ENCODE assay signal across 20 cellular contexts in genomic region chr19:56156768-56157167, GRCh38. TPM values are rescaled to one million over a fixed set of nuclear protein-coding genes. Genes with fewer than 3 reads are reported as not detected.
DNase-seq lines count a peak whose midpoint lies in the region; ATAC-seq and TF ChIP-seq lines count a peak whose summit lies in the region.
"Had no signal": no experiment of that assay in that cellular context is flagged by ENCODE, and none has a peak within 500 bp of the region (broad histone marks: within the 10 kb centered on the region; RNA-seq: fewer than 3 reads in every experiment).

No MANE protein-coding gene starts in this region.

- DNase-seq in left colon (peak; percentile 54 to 63), H9 (no peak), HFFc6 (no peak), BE2C (no peak), GOT3 (lab: John Stamatoyannopoulos, UW) (no peak)
- DNase-seq: CD4-positive, CD25-positive, alpha-beta regulatory T cell; H7; NCI-H1105 treated with DMSO at 0.1 percent for 48 hours; NCI-H1694 treated with DMSO at 0.1 percent for 48 hours; NCI-H2107; NCI-H345; NCI-H526 treated with DMSO at 0.1 percent for 48 hours; OCI-M1 had no signal

- no peaks in the 10 kb centered on the region for H3K23me2 ChIP-seq in H9 (ENCODE audit: insufficient read length, low read depth, low read length, poor library complexity, severe bottlenecking)

- H3K79me1 ChIP-seq in H9 (ENCODE audit: insufficient read depth, low read depth, low read length, poor library complexity, severe bottlenecking) = no peaks in the 10 kb centered on the region

- no peaks in the 10 kb centered on the region for H4K20me1 ChIP-seq in H9 (ENCODE audit: control insufficient read depth, insufficient read depth, insufficient read length)

- no peak for TF ChIP-seq EP300 in gastroesophageal sphincter (IDR thresholded peaks at IDR 0.05)

- H2BK120ac ChIP-seq in H9 (ENCODE audit: low read depth, low read length, poor library complexity, severe bottlenecking) = no peak overlapping the region

- no peak overlapping the region for H2BK5ac ChIP-seq in H9 (ENCODE audit: insufficient read length, low read length)

- H3K9me3 Mint-ChIP-seq in H9 (no peaks in the 10 kb centered on the region; a peak in 2 of 5 replicates), HFFc6 (no peaks in the 10 kb centered on the region; the same call in 1 of the 2 replicates)

- peak overlapping the region in 1 of 3 experiments; percentile 64; a peak in 1 of 7 replicates for H3K27ac Mint-ChIP-seq in H9
- no peak overlapping the region for H3K27ac Mint-ChIP-seq in HFFc6
- H3K27ac Mint-ChIP-seq: IgD-negative memory B cell had no signal

- no peak overlapping the region for H2BK12ac ChIP-seq in H9 (ENCODE audit: insufficient read length, low read depth, low read length)

- H3K4me3 Mint-ChIP-seq in H9 (no peak overlapping the region), HFFc6 (no peak overlapping the region)
- H3K4me3 Mint-ChIP-seq: CD4-positive, CD25-positive, alpha-beta regulatory T cell; IgD-negative memory B cell had no signal

- H3K4me1 Mint-ChIP-seq in H9 (peaks cover 19 to 20% of the 10 kb centered on the region in 2 experiments), HFFc6 (ENCODE audit: low read depth) (no peaks in the 10 kb centered on the region)

- H4K91ac ChIP-seq in H9 (ENCODE audit: insufficient read length, low read depth, low read length) = no peak overlapping the region

- H3K36me3 Mint-ChIP-seq in H9 (ENCODE audit: insufficient read depth in 1 of 3, low read depth in 3 of 3) (peaks cover 21 to 28% (median 27%) of the 10 kb centered on the region in 3 experiments), HFFc6 (ENCODE audit: low read depth) (peaks cover 28% of the 10 kb centered on the region)

- no peak overlapping the region for H3T11ph ChIP-seq in H9 (ENCODE audit: low read length)

- TF ChIP-seq CTCF in gastroesophageal sphincter (IDR thresholded peaks at IDR 0.05) (no peak), H9 (conservative IDR thresholded peaks at IDR 0.05) (no peak), HFFc6 (IDR thresholded peaks at IDR 0.05) (no peak), BE2C (IDR thresholded peaks at IDR 0.05; ENCODE audit: low read depth, low read length) (no peak)

- no peak for ATAC-seq in gastroesophageal sphincter
- peak; percentile 87 for ATAC-seq in left colon

- H3K4ac ChIP-seq in H9 (ENCODE audit: low read depth, low read length) = no peak overlapping the region

- 100% methylated on average over 1 of the region's 11 CpGs; no CpG with 5 or more reads in 1 of the 2 donors for WGBS in gastroesophageal sphincter (ENCODE audit: low coverage in 1 of 2), 2 donors
- no CpG with 5 or more reads among the region's 11 CpGs for WGBS in H9 (ENCODE audit: extremely low coverage, insufficient read length, low lambda C conversion rate)

- no peaks in the 10 kb centered on the region for H3K27me3 Mint-ChIP-seq in H9 (ENCODE audit: low read depth)
- peaks cover 3% of the 10 kb centered on the region for H3K27me3 Mint-ChIP-seq in HFFc6 (ENCODE audit: insufficient read depth)
- H3K27me3 Mint-ChIP-seq: CD4-positive, CD25-positive, alpha-beta regulatory T cell; IgD-negative memory B cell had no signal

- H3K4me3 ChIP-seq in gastroesophageal sphincter (no peak overlapping the region), mucosa of rectum (ENCODE audit: low read length in 2 of 2) (no peak overlapping the region), subcutaneous abdominal adipose tissue (ENCODE audit: low read depth in 1 of 5, low read length in 5 of 5) (no peak overlapping the region), BE2C (ENCODE audit: low read depth, low read length) (no peak overlapping the region)
- H3K4me3 ChIP-seq: SJSA1 had no signal

- H3K9ac ChIP-seq in mucosa of rectum (ENCODE audit: low read depth in 1 of 2, low read length in 2 of 2) = peak overlapping the region; percentile 9 to 32
- peak overlapping the region in 4 of 5 donors; percentile 14 to 42 (median 30) for H3K9ac ChIP-seq in subcutaneous abdominal adipose tissue (ENCODE audit: low read length in 5 of 5)
- no peak overlapping the region for H3K9ac ChIP-seq in H9 (ENCODE audit: extremely low read depth, insufficient read length, low read length)

- H2BK15ac ChIP-seq in H9 (ENCODE audit: low read depth, low read length) = no peak overlapping the region

- H2BK20ac ChIP-seq in H9 (ENCODE audit: low read depth, low read length, poor library complexity, severe bottlenecking) = no peak overlapping the region

- H3K4me2 ChIP-seq in H9 (ENCODE audit: insufficient read depth, insufficient read length, low read length) = no peak overlapping the region

- H3K27ac ChIP-seq in gastroesophageal sphincter (peak overlapping the region in 3 of 4 donors; percentile 31 to 41 (median 37)), mucosa of rectum (ENCODE audit: low read depth in 2 of 2, low read length in 2 of 2) (peak overlapping the region; percentile 71 to 72), subcutaneous abdominal adipose tissue (ENCODE audit: low read depth, low read length) (no peak overlapping the region), H9 (ENCODE audit: insufficient read length, low read depth, low read length) (no peak overlapping the region)
- H3K27ac ChIP-seq: SJSA1 had no signal

- intact Hi-C loops in left colon (cut with DNase I, micrococcal nuclease) = no loop called here

- H3K27me3 ChIP-seq in gastroesophageal sphincter (no peaks in the 10 kb centered on the region), mucosa of rectum (ENCODE audit: control insufficient read depth in 2 of 2, insufficient read depth in 2 of 2, low read length in 2 of 2) (no peaks in the 10 kb centered on the region), subcutaneous abdominal adipose tissue (ENCODE audit: control insufficient read depth in 5 of 5, insufficient read depth in 4 of 5, low read length in 5 of 5) (no peaks in the 10 kb centered on the region), H9 (ENCODE audit: insufficient read depth, low read length) (no peaks in the 10 kb centered on the region), BE2C (no peaks in the 10 kb centered on the region)
- H3K27me3 ChIP-seq: SJSA1 had no signal

- H3K36me3 ChIP-seq in gastroesophageal sphincter (peaks cover 0 to 79% of the 10 kb centered on the region in 2 donors), mucosa of rectum (ENCODE audit: control insufficient read depth in 2 of 2, insufficient read depth in 2 of 2, low read length in 2 of 2) (peaks cover 14 to 26% of the 10 kb centered on the region in 2 donors), subcutaneous abdominal adipose tissue (ENCODE audit: control insufficient read depth in 5 of 5, insufficient read depth in 5 of 5, low read length in 5 of 5) (peaks cover 0 to 49% (median 46%) of the 10 kb centered on the region in 5 donors), BE2C (peaks cover 28% of the 10 kb centered on the region)

- H3K79me2 ChIP-seq in H9 (ENCODE audit: insufficient read depth, low read length) = no peaks in the 10 kb centered on the region

- H3K9me3 ChIP-seq in gastroesophageal sphincter (no peaks in the 10 kb centered on the region), mucosa of rectum (ENCODE audit: control insufficient read depth in 2 of 2, low read length in 2 of 2) (no peaks in the 10 kb centered on the region), subcutaneous abdominal adipose tissue (ENCODE audit: control insufficient read depth in 5 of 5, low read length in 5 of 5) (no peaks in the 10 kb centered on the region), H9 (ENCODE audit: control insufficient read depth, low read depth, low read length) (no peaks in the 10 kb centered on the region), BE2C (no peaks in the 10 kb centered on the region)
- H3K9me3 ChIP-seq: SJSA1 had no signal

- H3K23ac ChIP-seq in H9 (ENCODE audit: insufficient read length, low read depth, low read length) = no peak overlapping the region

- no peak overlapping the region for H2AK5ac ChIP-seq in H9 (ENCODE audit: insufficient read length, low read length)

- H3K14ac ChIP-seq in H9 (ENCODE audit: insufficient read depth, low read length) = no peak overlapping the region

- no peak overlapping the region for H3K56ac ChIP-seq in H9 (ENCODE audit: insufficient read length, low read depth, low read length)

- H4K8ac ChIP-seq in H9 (replicated peaks; ENCODE audit: insufficient read length, low read depth, low read length) = no peak overlapping the region

- peaks cover 0 to 22% (median 0%) of the 10 kb centered on the region in 3 donors for H3K4me1 ChIP-seq in gastroesophageal sphincter
- peaks cover 4 to 10% of the 10 kb centered on the region in 2 donors for H3K4me1 ChIP-seq in mucosa of rectum (ENCODE audit: control insufficient read depth in 2 of 2, insufficient read depth in 2 of 2, low read length in 2 of 2)
- H3K4me1 ChIP-seq in subcutaneous abdominal adipose tissue (ENCODE audit: control insufficient read depth in 5 of 5, insufficient read depth in 5 of 5, low read length in 5 of 5) = peaks cover 0 to 19% (median 4%) of the 10 kb centered on the region in 5 donors
- H3K4me1 ChIP-seq in H9 (ENCODE audit: insufficient read depth, low read length) = peaks cover 2% of the 10 kb centered on the region; the same call in 1 of the 2 replicates
- no peaks in the 10 kb centered on the region for H3K4me1 ChIP-seq in BE2C
- H3K4me1 ChIP-seq: SJSA1 had no signal

- H2AFZ ChIP-seq in H9 (ENCODE audit: low read length) = no peak overlapping the region

- H3K18ac ChIP-seq in H9 (ENCODE audit: insufficient read length, low read depth, low read length) = no peak overlapping the region

- no peak overlapping the region for H4K5ac ChIP-seq in H9 (ENCODE audit: insufficient read length, low read depth, low read length)

- TF ChIP-seq POLR2A in gastroesophageal sphincter (IDR thresholded peaks at IDR 0.05) = no peak

RNA-seq across cellular contexts. Expression of gene ZNF444, which starts 15.7 kb away (rescaled TPM):
- total RNA-seq in gastroesophageal sphincter (10 to 100 TPM; 36.2 to 57.9 (median 41.3) TPM), left colon (10 to 100 TPM; 24.8 to 29.5 TPM), H9 (2021) (48.8 and 49.7 TPM in 2 replicates)
- 10 to 100 TPM; 20.6 to 28.4 (median 22.5) TPM for total RNA-seq in HFFc6 (2021; fragmentation: NEBNext Ultra II Directional; extraction: Animal tissue kit (Norgen Biotek cat#: 25700))
- 40.9 TPM for polyA plus RNA-seq in BE2C (2012; ENCODE audit: insufficient read depth, insufficient read length, low read depth)

RNA-seq across cellular contexts. Expression of gene GALP, which starts 19.0 kb away (rescaled TPM):
- total RNA-seq in gastroesophageal sphincter = not detected
- total RNA-seq in left colon = not detected
- total RNA-seq in H9 (2021) = not detected in 2 replicates
- total RNA-seq in HFFc6 (2021; fragmentation: NEBNext Ultra II Directional; extraction: Animal tissue kit (Norgen Biotek cat#: 25700)) = not detected
- not detected for polyA plus RNA-seq in BE2C (2012; ENCODE audit: insufficient read depth, insufficient read length, low read depth)
- total RNA-seq: CD4-positive, CD25-positive, alpha-beta regulatory T cell; H7; HT1080; LHCN-M2; SJSA1 had no signal
- polyA plus RNA-seq: CD4-positive, CD25-positive, alpha-beta regulatory T cell; IgD-negative memory B cell had no signal

RNA-seq across cellular contexts. Expression of gene ZNF787, which starts 35.7 kb away (rescaled TPM):
- total RNA-seq in gastroesophageal sphincter = 10 to 100 TPM; 18.6 to 31.8 (median 19.7) TPM
- total RNA-seq in left colon = 10 to 100 TPM; 56.6 to 59.9 TPM
- total RNA-seq in H9 (2021) = 54.6 and 55.8 TPM in 2 replicates
- 10 to 100 TPM; 28.5 to 31.5 (median 29.5) TPM for total RNA-seq in HFFc6 (2021; fragmentation: NEBNext Ultra II Directional; extraction: Animal tissue kit (Norgen Biotek cat#: 25700))
- 116 TPM for polyA plus RNA-seq in BE2C (2012; ENCODE audit: insufficient read depth, insufficient read length, low read depth)

RNA-seq across cellular contexts. Expression of gene ZSCAN5B, which starts 40.8 kb away (rescaled TPM):
- not detected for total RNA-seq in gastroesophageal sphincter
- not detected for total RNA-seq in left colon
- total RNA-seq in H9 (2021) = 0.13 TPM in 1 of 2 replicates, not detected in the other
- under 1 TPM in 1 of 6 experiments, not detected in 5; 0.12 TPM for total RNA-seq in HFFc6 (2021; fragmentation: NEBNext Ultra II Directional; extraction: Animal tissue kit (Norgen Biotek cat#: 25700))
- 0.57 TPM for polyA plus RNA-seq in BE2C (2012; ENCODE audit: insufficient read depth, insufficient read length, low read depth)
- total RNA-seq: CD4-positive, CD25-positive, alpha-beta regulatory T cell; H7; HT1080; LHCN-M2; SJSA1 had no signal
- polyA plus RNA-seq: CD4-positive, CD25-positive, alpha-beta regulatory T cell had no signal

RNA-seq across cellular contexts. Expression of gene ZSCAN5C, which starts 45.3 kb away (rescaled TPM):
- not detected for total RNA-seq in gastroesophageal sphincter
- not detected for total RNA-seq in left colon
- total RNA-seq in H9 (2021) = not detected in 2 replicates
- not detected for total RNA-seq in HFFc6 (2021; fragmentation: NEBNext Ultra II Directional; extraction: Animal tissue kit (Norgen Biotek cat#: 25700))
- not detected for polyA plus RNA-seq in BE2C (2012; ENCODE audit: insufficient read depth, insufficient read length, low read depth)
- total RNA-seq: CD4-positive, CD25-positive, alpha-beta regulatory T cell; H7; HT1080; LHCN-M2; SJSA1 had no signal
- polyA plus RNA-seq: CD4-positive, CD25-positive, alpha-beta regulatory T cell; IgD-negative memory B cell had no signal

Comparison
In these comparisons a context has a peak if more than half of its experiments do, and no peak if none do; other contexts are left out.
1. H3K27ac ChIP-seq: peak in gastroesophageal sphincter (3 of 4) and mucosa of rectum (2 of 2); none in subcutaneous abdominal adipose tissue (single experiment) and H9 (single experiment).
2. DNase-seq: peak in left colon (2 of 2); none in H9 (single experiment), HFFc6 (single experiment), BE2C (single experiment) and GOT3 (single experiment).